In genomic region chr15:65303687-65304392, GRCh38 we compare ENCODE assay signal across 9 cellular contexts. TPM values are rescaled to one million over a fixed set of nuclear protein-coding genes. Genes with fewer than 3 reads are reported as not detected.
DNase-seq lines count a peak whose midpoint lies in the region; ATAC-seq and TF ChIP-seq lines count a peak whose summit lies in the region.
"Had no signal": no experiment of that assay in that cellular context is flagged by ENCODE, and none has a peak within 500 bp of the region (broad histone marks: within the 10 kb centered on the region; RNA-seq: fewer than 3 reads in every experiment).

No MANE protein-coding gene starts in this region.

- H3K27ac Mint-ChIP-seq in activated naive CD8-positive, alpha-beta T cell = peak overlapping the region; percentile 99

- H3K14ac ChIP-seq in trophoblast cell (ENCODE audit: low read length) = peak overlapping the region; percentile 75

- H4K12ac ChIP-seq in trophoblast cell (ENCODE audit: low read depth, low read length) = peak overlapping the region; percentile 59

- peak overlapping the region; percentile 66 for H2AFZ ChIP-seq in trophoblast cell (ENCODE audit: insufficient read depth, low read length, poor library complexity)

- no peaks in the 10 kb centered on the region for H3K36me3 ChIP-seq in heart right ventricle
- H3K36me3 ChIP-seq in trophoblast cell (ENCODE audit: control insufficient read depth in 1 of 2, insufficient read depth in 2 of 2, low read length in 2 of 2) = no peaks in the 10 kb centered on the region

- peak in 2 of 9 donors; percentile 76 to 89 for TF ChIP-seq CTCF in heart right ventricle (IDR thresholded peaks at IDR 0.05)

- H3K9ac ChIP-seq in trophoblast cell (ENCODE audit: low read length) = peak overlapping the region; percentile 77

- peak overlapping the region; percentile 56 for H3K18ac ChIP-seq in trophoblast cell (ENCODE audit: low read length)

- peaks cover 35% of the 10 kb centered on the region for H3K4me1 Mint-ChIP-seq in activated naive CD8-positive, alpha-beta T cell (ENCODE audit: low read depth)

- H2BK120ac ChIP-seq in trophoblast cell (ENCODE audit: insufficient read depth, low read length, poor library complexity) = peak overlapping the region; percentile 81

- no peaks in the 10 kb centered on the region for H3K79me2 ChIP-seq in trophoblast cell (ENCODE audit: control insufficient read depth, insufficient read depth, low read length, poor library complexity)

- no peak overlapping the region for H3K23ac ChIP-seq in trophoblast cell (ENCODE audit: low read length)

- no peaks in the 10 kb centered on the region for H3K27me3 ChIP-seq in heart right ventricle
- H3K27me3 ChIP-seq in trophoblast cell (ENCODE audit: insufficient read depth, low read length) = no peaks in the 10 kb centered on the region

- no peaks in the 10 kb centered on the region for H3K9me3 Mint-ChIP-seq in activated naive CD8-positive, alpha-beta T cell (ENCODE audit: low read depth)

- peak overlapping the region; percentile 97 for H3K4me3 Mint-ChIP-seq in activated naive CD8-positive, alpha-beta T cell

- H3K4me3 ChIP-seq in heart right ventricle (peak overlapping the region; percentile 12 to 63 (median 57)), trophoblast cell (ENCODE audit: low read depth, low read length) (no peak overlapping the region)

- peak overlapping the region; percentile 92 for H4K8ac ChIP-seq in trophoblast cell (ENCODE audit: low read depth, low read length)

- H2BK5ac ChIP-seq in trophoblast cell (ENCODE audit: low read depth, low read length, poor library complexity) = peak overlapping the region; percentile 74

- H3K4me1 ChIP-seq in heart right ventricle = peaks cover 0 to 19% (median 11%) of the 10 kb centered on the region in 9 donors
- peaks cover 3 to 4% of the 10 kb centered on the region in 2 experiments for H3K4me1 ChIP-seq in trophoblast cell (ENCODE audit: control insufficient read depth in 1 of 2, insufficient read depth in 2 of 2, low read length in 2 of 2)

- intact Hi-C loops in heart right ventricle (cut with DNase I) = loop anchor here in 1 of 10 donors (2.0 kb wide), 1 partner anchor 119 kb away; the partner anchor contains the start of gene CLPX

- ATAC-seq in GM18511 (IDR thresholded peaks at IDR 0.05; ENCODE audit: unreplicated experiment) (peak; percentile 1), HG03460 (IDR thresholded peaks at IDR 0.05; ENCODE audit: unreplicated experiment) (peak; percentile 7), heart right ventricle (peak; percentile 50 to 72 (median 66)), HG03469 (IDR thresholded peaks at IDR 0.05; ENCODE audit: unreplicated experiment) (no peak), HG03457 (IDR thresholded peaks at IDR 0.05; ENCODE audit: unreplicated experiment) (no peak)

- H3K4ac ChIP-seq in trophoblast cell (ENCODE audit: low read depth, low read length) = peak overlapping the region; percentile 47

- H3K27ac ChIP-seq in heart right ventricle (peak overlapping the region; percentile 65 to 96 (median 91)), trophoblast cell (ENCODE audit: low read depth, low read length) (peak overlapping the region; percentile 94)

- no peaks in the 10 kb centered on the region for H3K27me3 Mint-ChIP-seq in activated naive CD8-positive, alpha-beta T cell

- 0% methylated on average over 25 of the region's 25 CpGs for WGBS in heart right ventricle, 2 donors
- WGBS in trophoblast cell (ENCODE audit: extremely low coverage, insufficient coverage, insufficient read length) = no CpG with 5 or more reads among the region's 25 CpGs

- H4K91ac ChIP-seq in trophoblast cell (ENCODE audit: low read depth, low read length) = peak overlapping the region; percentile 81

- DNase-seq in heart right ventricle (peak; percentile 18 to 56), trophoblast cell (peak; percentile 55 to 77)

- peak overlapping the region; percentile 80 for H3K4me2 ChIP-seq in trophoblast cell (ENCODE audit: low read length)

- H2BK12ac ChIP-seq in trophoblast cell (ENCODE audit: low read length) = peak overlapping the region; percentile 69

- no peaks in the 10 kb centered on the region for H3K36me3 Mint-ChIP-seq in activated naive CD8-positive, alpha-beta T cell

- peaks cover 9% of the 10 kb centered on the region for H3K79me1 ChIP-seq in trophoblast cell (ENCODE audit: low read length)

- H3K9me3 ChIP-seq in heart right ventricle = no peaks in the 10 kb centered on the region
- H3K9me3 ChIP-seq in trophoblast cell (ENCODE audit: insufficient read depth, low read depth, low read length) = no peaks in the 10 kb centered on the region

- no peak overlapping the region for H2AK5ac ChIP-seq in trophoblast cell (ENCODE audit: low read length)

TF ChIP-seq in PFSK-1, 5 proteins besides CTCF, POLR2A, EP300 and RAD21:
- TF ChIP-seq SIN3A (IDR thresholded peaks at IDR 0.05; ENCODE audit: borderline replicate concordance, insufficient read depth, low read length) = no peak
- 0 out of 4 replicates have a peak, but pooled peaks of 1 of the 2 experiments have one; percentile 18 for TF ChIP-seq REST (IDR thresholded peaks at IDR 0.05; ENCODE audit: insufficient read depth in 1 of 2, low read depth in 2 of 2, low read length in 2 of 2)
- peak; percentile 57; the same call in 1 of the 2 replicates for TF ChIP-seq POLR2AphosphoS5 (IDR thresholded peaks at IDR 0.05; ENCODE audit: low read depth, low read length)

RNA-seq across cellular contexts. Expression of gene RNU5B-1, which starts 0.6 kb away (rescaled TPM):
- not detected for polyA plus RNA-seq in PFSK-1 (2012; ENCODE audit: insufficient read length, low read depth)
- 10 to 100 TPM in 2 of 10 donors, not detected in 8; 18.2 to 51.0 TPM for total RNA-seq in heart right ventricle
- polyA plus RNA-seq in heart right ventricle = not detected
- not detected in 2 replicates for polyA plus RNA-seq in trophoblast cell (2013)
- total RNA-seq: pulmonary artery endothelial cell had no signal

RNA-seq across cellular contexts. Expression of gene RNU5A-1, which starts 8.0 kb away (rescaled TPM):
- polyA plus RNA-seq in PFSK-1 (2012; ENCODE audit: insufficient read length, low read depth) = not detected
- not detected for total RNA-seq in heart right ventricle
- polyA plus RNA-seq in heart right ventricle = not detected
- not detected in 2 replicates for polyA plus RNA-seq in trophoblast cell (2013)
- total RNA-seq: pulmonary artery endothelial cell had no signal

RNA-seq across cellular contexts. Expression of gene PARP16, which starts 17.2 kb away (rescaled TPM):
- 12.9 TPM for polyA plus RNA-seq in PFSK-1 (2012; ENCODE audit: insufficient read length, low read depth)
- 1 to 10 TPM; 3.3 to 5.2 (median 4.8) TPM for total RNA-seq in heart right ventricle
- 1 to 10 TPM; 3.1 to 4.6 TPM for polyA plus RNA-seq in heart right ventricle
- 3.5 and 3.9 TPM in 2 replicates for polyA plus RNA-seq in trophoblast cell (2013)

Comparison
In these comparisons a context has a peak if more than half of its experiments do, and no peak if none do; other contexts are left out.
1. ATAC-seq: peak in GM18511 (single experiment), HG03460 (single experiment) and heart right ventricle (8 of 8); none in HG03469 (single experiment) and HG03457 (single experiment).